In the genomic region with DNA sequence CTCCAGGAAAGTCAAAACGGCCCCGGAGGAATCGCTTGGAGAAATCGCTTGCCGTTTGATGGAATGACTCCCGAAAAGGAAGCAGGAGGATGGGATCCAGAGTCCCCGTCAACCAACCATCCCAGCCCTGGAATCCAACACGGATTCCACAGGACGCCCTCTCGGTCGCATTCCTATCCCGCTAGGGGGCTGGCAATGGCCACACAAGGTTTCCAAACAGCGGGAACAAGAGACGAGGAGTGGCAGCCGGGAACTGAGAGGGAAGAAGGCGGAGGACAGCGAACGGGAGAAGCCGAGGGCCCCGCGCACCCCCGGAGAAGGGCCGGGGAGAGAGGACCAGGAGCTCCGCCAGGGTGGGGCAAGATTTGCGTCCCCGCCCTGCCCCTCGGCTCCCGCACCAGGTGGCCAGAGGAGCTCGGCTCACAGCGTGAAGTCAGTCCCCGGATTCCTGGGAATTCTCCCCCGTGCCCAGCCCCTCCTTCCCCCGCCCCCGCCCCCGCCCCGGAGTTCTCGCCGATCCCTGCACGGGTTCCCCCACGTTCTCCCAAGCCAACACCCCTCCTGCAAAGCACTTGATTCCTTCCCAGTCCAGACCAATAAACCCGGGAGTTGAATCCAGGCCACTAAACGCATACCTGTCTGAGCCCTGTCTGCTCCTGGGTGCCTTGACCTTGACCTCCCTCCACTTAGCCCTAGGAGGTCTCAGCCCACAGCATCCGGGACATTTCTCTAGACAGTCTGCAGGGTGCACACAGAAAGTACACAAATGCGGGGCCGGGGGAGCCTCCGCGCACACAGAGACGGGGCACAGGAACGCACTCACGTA, we compare ENCODE assay signal across 10 cellular contexts. TPM values are rescaled to one million over a fixed set of nuclear protein-coding genes. Genes with fewer than 3 reads are reported as not detected.
DNase-seq lines count a peak whose midpoint lies in the region; ATAC-seq lines count a peak whose summit lies in the region.
"Had no signal": no experiment of that assay in that cellular context is flagged by ENCODE, and none has a peak within 500 bp of the region (broad histone marks: within the 10 kb centered on the region; RNA-seq: fewer than 3 reads in every experiment).

No MANE protein-coding gene starts in this region.

- H3K9me3 Mint-ChIP-seq in activated T-helper 17 cell treated with anti-CD3 and anti-CD28 coated beads, Interleukin-2, amount 50 U/mL, for 72 hours: no peaks in the 10 kb centered on the region
- no peaks in the 10 kb centered on the region for H3K9me3 Mint-ChIP-seq in activated T-helper 2 cell treated with anti-CD3 and anti-CD28 coated beads, Interferon-gamma antibody, Interleukin-2, Interleukin-4, amounts not matched to agents 10 μg/mL and 5 μg/mL and 100 μg/mL, durations not matched to agents 14 hours and 24 hours and 36 hours

- H3K4me3 Mint-ChIP-seq in activated T-helper 17 cell treated with anti-CD3 and anti-CD28 coated beads, Interleukin-2, amount 50 U/mL, for 72 hours: peak overlapping the region; percentile 43
- no peak overlapping the region for H3K4me3 Mint-ChIP-seq in activated T-helper 2 cell treated with anti-CD3 and anti-CD28 coated beads, Interferon-gamma antibody, Interleukin-2, Interleukin-4, amounts not matched to agents 10 μg/mL and 5 μg/mL and 100 μg/mL, durations not matched to agents 14 hours and 24 hours and 36 hours (ENCODE audit: low read depth)

- DNase-seq in NCI-H748 (lab: John Stamatoyannopoulos, UW; ENCODE audit: unreplicated experiment): peak; percentile 15
- no peak for DNase-seq in NCI-H748 treated with DMSO at 0.1 percent for 48 hours (lab: John Stamatoyannopoulos, UW)
- peak; percentile 59 for DNase-seq in left kidney (ENCODE audit: low read depth, low spot score)
- DNase-seq in NCI-H524 treated with DMSO at 0.1 percent for 48 hours (lab: John Stamatoyannopoulos, UW): no peak
- DNase-seq in pons (ENCODE audit: low spot score): no peak
- no peak for DNase-seq in activated T-helper 2 cell treated with anti-CD3 and anti-CD28 coated beads, Interferon-gamma antibody, Interleukin-2, Interleukin-4, amounts not matched to agents 10 μg/mL and 5 μg/mL and 100 μg/mL, durations not matched to agents 14 hours and 24 hours and 36 hours (ENCODE audit: low spot score)
- DNase-seq: activated naive CD4-positive, alpha-beta T cell had no signal

- peak overlapping the region; percentile 41 for H3K27ac ChIP-seq in stomach smooth muscle (ENCODE audit: low read length)

- peak overlapping the region; percentile 57 to 68 for H3K4me3 ChIP-seq in stomach smooth muscle (ENCODE audit: low read length in 2 of 2)

- H3K9ac ChIP-seq in stomach smooth muscle (ENCODE audit: low read length in 2 of 2): peak overlapping the region; percentile 36 to 38

- peak; percentile 44 for ATAC-seq in activated T-helper 17 cell treated with anti-CD3 and anti-CD28 coated beads, Interleukin-2, amount 50 U/mL, for 72 hours (replicated peaks)

- H3K27me3 Mint-ChIP-seq in activated T-helper 17 cell treated with anti-CD3 and anti-CD28 coated beads, Interleukin-2, amount 50 U/mL, for 72 hours: no peaks in the 10 kb centered on the region
- H3K27me3 Mint-ChIP-seq in activated T-helper 2 cell treated with anti-CD3 and anti-CD28 coated beads, Interferon-gamma antibody, Interleukin-2, Interleukin-4, amounts not matched to agents 10 μg/mL and 5 μg/mL and 100 μg/mL, durations not matched to agents 14 hours and 24 hours and 36 hours (ENCODE audit: low read depth): peaks cover 38% of the 10 kb centered on the region

- H3K27ac Mint-ChIP-seq in activated T-helper 17 cell treated with anti-CD3 and anti-CD28 coated beads, Interleukin-2, amount 50 U/mL, for 72 hours: no peak overlapping the region
- H3K27ac Mint-ChIP-seq in activated T-helper 2 cell treated with anti-CD3 and anti-CD28 coated beads, Interferon-gamma antibody, Interleukin-2, Interleukin-4, amounts not matched to agents 10 μg/mL and 5 μg/mL and 100 μg/mL, durations not matched to agents 14 hours and 24 hours and 36 hours: no peak overlapping the region
- H3K27ac Mint-ChIP-seq: IgD-negative memory B cell had no signal

- peaks cover 0 to 18% of the 10 kb centered on the region in 2 donors for H3K27me3 ChIP-seq in stomach smooth muscle (ENCODE audit: control insufficient read depth in 1 of 2, insufficient read depth in 2 of 2, low read length in 2 of 2)

- intact Hi-C loops in activated T-helper 2 cell treated with anti-CD3 and anti-CD28 coated beads, Interferon-gamma antibody, Interleukin-2, Interleukin-4, amounts not matched to agents 10 μg/mL and 5 μg/mL and 100 μg/mL, durations not matched to agents 14 hours and 24 hours and 36 hours (cut with micrococcal nuclease): no loop called here

- no peaks in the 10 kb centered on the region for H3K36me3 ChIP-seq in stomach smooth muscle (ENCODE audit: control insufficient read depth in 2 of 2, insufficient read depth in 2 of 2, low read length in 2 of 2)

- H3K4me1 Mint-ChIP-seq in activated T-helper 17 cell treated with anti-CD3 and anti-CD28 coated beads, Interleukin-2, amount 50 U/mL, for 72 hours: peaks cover 9% of the 10 kb centered on the region
- peaks cover 3% of the 10 kb centered on the region for H3K4me1 Mint-ChIP-seq in activated T-helper 2 cell treated with anti-CD3 and anti-CD28 coated beads, Interferon-gamma antibody, Interleukin-2, Interleukin-4, amounts not matched to agents 10 μg/mL and 5 μg/mL and 100 μg/mL, durations not matched to agents 14 hours and 24 hours and 36 hours (ENCODE audit: low read depth)

- peaks cover 9% of the 10 kb centered on the region for H3K4me1 ChIP-seq in stomach smooth muscle (ENCODE audit: control insufficient read depth, insufficient read depth, low read length)

- H3K9me3 ChIP-seq in stomach smooth muscle (ENCODE audit: control insufficient read depth in 2 of 2, low read length in 2 of 2): no peaks in the 10 kb centered on the region

- H3K36me3 Mint-ChIP-seq in activated T-helper 17 cell treated with anti-CD3 and anti-CD28 coated beads, Interleukin-2, amount 50 U/mL, for 72 hours (ENCODE audit: low read depth): no peaks in the 10 kb centered on the region
- no peaks in the 10 kb centered on the region for H3K36me3 Mint-ChIP-seq in activated T-helper 2 cell treated with anti-CD3 and anti-CD28 coated beads, Interferon-gamma antibody, Interleukin-2, Interleukin-4, amounts not matched to agents 10 μg/mL and 5 μg/mL and 100 μg/mL, durations not matched to agents 14 hours and 24 hours and 36 hours (ENCODE audit: low read depth)
- H3K36me3 Mint-ChIP-seq: IgD-negative memory B cell had no signal

RNA-seq across cellular contexts. Expression of a gene that starts 1.4 kb away (rescaled TPM):
- total RNA-seq in activated T-helper 17 cell treated with anti-CD3 and anti-CD28 coated beads, Interleukin-2, amount 50 U/mL, for 72 hours: 1 to 10 TPM; 1.3 to 8.0 TPM
- total RNA-seq in activated T-helper 2 cell treated with anti-CD3 and anti-CD28 coated beads, Interferon-gamma antibody, Interleukin-2, Interleukin-4, amounts not matched to agents 10 μg/mL and 5 μg/mL and 100 μg/mL, durations not matched to agents 14 hours and 24 hours and 36 hours: 0.23 and 0.91 TPM in 2 replicates

RNA-seq across cellular contexts. Expression of a gene that starts 34.5 kb away (rescaled TPM):
- total RNA-seq in activated T-helper 17 cell treated with anti-CD3 and anti-CD28 coated beads, Interleukin-2, amount 50 U/mL, for 72 hours: 100 to 1,000 TPM; 150 to 152 TPM
- total RNA-seq in activated T-helper 2 cell treated with anti-CD3 and anti-CD28 coated beads, Interferon-gamma antibody, Interleukin-2, Interleukin-4, amounts not matched to agents 10 μg/mL and 5 μg/mL and 100 μg/mL, durations not matched to agents 14 hours and 24 hours and 36 hours: 282 and 303 TPM in 2 replicates

RNA-seq across cellular contexts. Expression of a gene that starts 34.8 kb away (rescaled TPM):
- 10 to 100 TPM; 62.0 to 82.2 TPM for total RNA-seq in activated T-helper 17 cell treated with anti-CD3 and anti-CD28 coated beads, Interleukin-2, amount 50 U/mL, for 72 hours
- total RNA-seq in activated T-helper 2 cell treated with anti-CD3 and anti-CD28 coated beads, Interferon-gamma antibody, Interleukin-2, Interleukin-4, amounts not matched to agents 10 μg/mL and 5 μg/mL and 100 μg/mL, durations not matched to agents 14 hours and 24 hours and 36 hours: 70.8 and 72.4 TPM in 2 replicates

RNA-seq across cellular contexts. Expression of a gene that starts 48.1 kb away (rescaled TPM):
- total RNA-seq in activated T-helper 17 cell treated with anti-CD3 and anti-CD28 coated beads, Interleukin-2, amount 50 U/mL, for 72 hours: not detected
- total RNA-seq in activated T-helper 2 cell treated with anti-CD3 and anti-CD28 coated beads, Interferon-gamma antibody, Interleukin-2, Interleukin-4, amounts not matched to agents 10 μg/mL and 5 μg/mL and 100 μg/mL, durations not matched to agents 14 hours and 24 hours and 36 hours: not detected in 2 replicates

RNA-seq across cellular contexts. Expression of a gene that starts 57.0 kb away (rescaled TPM):
- 1 to 10 TPM; 2.3 to 2.4 TPM for total RNA-seq in activated T-helper 17 cell treated with anti-CD3 and anti-CD28 coated beads, Interleukin-2, amount 50 U/mL, for 72 hours
- 0.83 and 0.98 TPM in 2 replicates for total RNA-seq in activated T-helper 2 cell treated with anti-CD3 and anti-CD28 coated beads, Interferon-gamma antibody, Interleukin-2, Interleukin-4, amounts not matched to agents 10 μg/mL and 5 μg/mL and 100 μg/mL, durations not matched to agents 14 hours and 24 hours and 36 hours

Comparison
In these comparisons a context has a peak if more than half of its experiments do, and no peak if none do; other contexts are left out.
1. DNase-seq: peak in NCI-H748 (single experiment) and left kidney (single experiment); none in NCI-H748 treated with DMSO at 0.1 percent for 48 hours (single experiment), NCI-H524 treated with DMSO at 0.1 percent for 48 hours (single experiment), pons (single experiment) and activated T-helper 2 cell treated with anti-CD3 and anti-CD28 coated beads, Interferon-gamma antibody, Interleukin-2, Interleukin-4, amounts not matched to agents 10 μg/mL and 5 μg/mL and 100 μg/mL, durations not matched to agents 14 hours and 24 hours and 36 hours (single experiment).